ENCODE assay signal across 31 cellular contexts in genomic region chr14:51573607-51574006, GRCh38.
"Had no signal": no experiment of that assay in that cellular context is flagged by ENCODE, and none has a peak within 500 bp of the region (broad histone marks: within the 10 kb centered on the region; RNA-seq: fewer than 3 reads in every experiment).

No MANE protein-coding gene starts in this region.

- H3K36me3 Mint-ChIP-seq: naive B cell; neural progenitor cell; stimulated activated memory B cell treated with anti-CD40 and anti-IgM and Interleukin-4, amounts not matched to agents 10 μg/mL and 1 μg/mL and 100 μg/mL, for 72 hours; type B pancreatic cell had no signal

- H3K27ac ChIP-seq: neural progenitor cell, ovary, parathyroid adenoma, psoas muscle, spleen, suprapubic skin, testis, tibial nerve, upper lobe of right lung, uterus had no signal

- DNase-seq: naive B cell; naive thymus-derived CD8-positive, alpha-beta T cell; occipital lobe; ovary; posterior cingulate gyrus; psoas muscle; right cardiac atrium; spleen; stimulated activated CD4-positive, alpha-beta T cell treated with anti-CD3 and anti-CD28 coated beads, Interleukin-12 subunit alpha, Interleukin-12 subunit beta, amount 100 ng/mL, for 4 hours; stimulated activated CD4-positive, alpha-beta T cell treated with anti-CD3 and anti-CD28 coated beads, Interleukin-1b, Interleukin-23, amount 100 ng/mL, for 48 hours; stimulated activated CD4-positive, alpha-beta T cell treated with anti-CD3 and anti-CD28 coated beads, Interleukin-4, amount 100 ng/mL, for 1 hour; stimulated activated CD4-positive, alpha-beta T cell treated with anti-CD3 and anti-CD28 coated beads, Interleukin-4, amount 100 ng/mL, for 4 hours; stimulated activated CD8-positive, alpha-beta memory T cell treated with anti-CD3 and anti-CD28 coated beads, Interleukin-4, amount 100 ng/mL, for 48 hours; stimulated activated naive CD4-positive, alpha-beta T cell; stimulated activated naive CD8-positive, alpha-beta T cell treated with anti-CD3 and anti-CD28 coated beads, Interleukin-15, amount 100 ng/mL, for 72 hours; stimulated activated naive CD8-positive, alpha-beta T cell treated with anti-CD3 and anti-CD28 coated beads, Interleukin-15, Interleukin-2, amounts not matched to agents 100 U/mL and 50 U/mL, for 24 hours; substantia nigra; testis; upper lobe of right lung; uterus had no signal

- H3K4me1 Mint-ChIP-seq: naive B cell; nephron; stimulated activated memory B cell treated with anti-CD40 and anti-IgM and Interleukin-4, amounts not matched to agents 10 μg/mL and 1 μg/mL and 100 μg/mL, for 72 hours; stimulated activated naive CD8-positive, alpha-beta T cell treated with anti-CD3 and anti-CD28 coated beads, Interleukin-15, amount 100 ng/mL, for 72 hours had no signal

- H3K27me3 Mint-ChIP-seq: type B pancreatic cell had no signal

- H3K27ac Mint-ChIP-seq: naive B cell; naive thymus-derived CD8-positive, alpha-beta T cell; nephron; progenitor cell of endocrine pancreas; stimulated activated memory B cell treated with anti-CD40 and anti-IgM and Interleukin-4, amounts not matched to agents 10 μg/mL and 1 μg/mL and 100 μg/mL, for 72 hours; type B pancreatic cell had no signal

- ATAC-seq: naive thymus-derived CD8-positive, alpha-beta T cell; psoas muscle; right cardiac atrium; sciatic nerve; stimulated activated memory B cell treated with anti-CD40 and anti-IgM and Interleukin-4, amounts not matched to agents 10 μg/mL and 1 μg/mL and 100 μg/mL, for 72 hours; stimulated activated naive CD8-positive, alpha-beta T cell treated with anti-CD3 and anti-CD28 coated beads, Interleukin-15, amount 100 ng/mL, for 72 hours; stimulated activated naive CD8-positive, alpha-beta T cell treated with anti-CD3 and anti-CD28 coated beads, Interleukin-15, Interleukin-2, amounts not matched to agents 100 U/mL and 50 U/mL, for 24 hours; upper lobe of right lung had no signal

- H2AFZ ChIP-seq: neural progenitor cell, parathyroid adenoma had no signal

- H3K4me1 ChIP-seq: neural progenitor cell, parathyroid adenoma, psoas muscle, spleen, testis, upper lobe of right lung had no signal

- H3K9me3 Mint-ChIP-seq: naive B cell; naive thymus-derived CD8-positive, alpha-beta T cell; nephron; neural progenitor cell; stimulated activated memory B cell treated with anti-CD40 and anti-IgM and Interleukin-4, amounts not matched to agents 10 μg/mL and 1 μg/mL and 100 μg/mL, for 72 hours; stimulated activated naive CD8-positive, alpha-beta T cell treated with anti-CD3 and anti-CD28 coated beads, Interleukin-15, amount 100 ng/mL, for 72 hours; type B pancreatic cell had no signal

- H3K4me3 ChIP-seq: neural progenitor cell, ovary, psoas muscle, skin epidermis, smooth muscle cell, spleen, suprapubic skin, testis, tibial nerve, upper lobe of right lung, uterus had no signal

- H3K4me3 Mint-ChIP-seq: naive B cell; naive thymus-derived CD8-positive, alpha-beta T cell; nephron; neural progenitor cell; stimulated activated memory B cell treated with anti-CD40 and anti-IgM and Interleukin-4, amounts not matched to agents 10 μg/mL and 1 μg/mL and 100 μg/mL, for 72 hours; stimulated activated naive CD8-positive, alpha-beta T cell treated with anti-CD3 and anti-CD28 coated beads, Interleukin-15, amount 100 ng/mL, for 72 hours; type B pancreatic cell had no signal

- H3K4me2 ChIP-seq: neural progenitor cell, smooth muscle cell had no signal

- H3K9me3 ChIP-seq: ovary, psoas muscle, spleen, suprapubic skin, testis, tibial nerve, upper lobe of right lung, uterus had no signal

- H3K27me3 ChIP-seq: neural progenitor cell, ovary, suprapubic skin, testis, tibial nerve, upper lobe of right lung, uterus had no signal

- H3K36me3 ChIP-seq: neural progenitor cell, ovary, spleen, suprapubic skin, tibial nerve, upper lobe of right lung, uterus had no signal

- H3K9ac ChIP-seq: neural progenitor cell, parathyroid adenoma had no signal
